In the genomic region with DNA sequence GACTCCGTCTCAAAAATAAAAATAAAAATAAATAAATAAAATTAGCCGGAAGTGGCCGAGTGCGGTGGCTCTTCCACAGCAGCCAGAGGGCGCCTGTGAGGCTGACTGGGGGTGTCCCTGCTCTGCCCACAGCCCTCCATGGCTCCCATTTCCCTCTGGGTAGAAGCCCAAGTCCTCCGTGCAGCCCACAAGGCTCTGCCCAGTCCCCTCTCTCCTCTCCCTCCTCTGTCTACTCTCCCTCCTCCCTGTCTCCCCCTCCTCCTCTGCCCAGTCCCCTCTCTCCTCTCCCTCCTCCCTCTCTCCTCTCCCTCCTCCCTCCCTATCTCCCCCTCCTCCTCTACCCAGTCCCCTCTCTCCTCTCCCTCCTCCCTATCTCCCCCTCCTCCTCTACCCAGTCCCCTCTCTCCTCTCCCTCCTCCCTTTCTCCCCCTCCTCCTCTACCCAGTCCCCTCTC, we compare ENCODE assay signal across 8 cellular contexts. TPM values are rescaled to one million over a fixed set of nuclear protein-coding genes. Genes with fewer than 3 reads are reported as not detected.
A peak's percentile ranks its signal among the peaks of the same experiment; 100 is the strongest.
DNase-seq lines count a peak whose midpoint lies in the region; ATAC-seq lines count a peak whose summit lies in the region.

No MANE protein-coding gene starts in this region.

- H3K9me3 Mint-ChIP-seq in activated CD4-positive, alpha-beta memory T cell treated with anti-CD3 and anti-CD28 coated beads for 36 hours, result no peaks in the 10 kb centered on the region
- no peaks in the 10 kb centered on the region for H3K9me3 Mint-ChIP-seq in stimulated activated naive B cell treated with anti-CD40 and anti-IgM and Interleukin-4, amounts not matched to agents 10 μg/mL and 1 μg/mL and 100 μg/mL, for 72 hours

- peaks cover 11% of the 10 kb centered on the region for H3K27me3 Mint-ChIP-seq in activated CD4-positive, alpha-beta memory T cell treated with anti-CD3 and anti-CD28 coated beads for 36 hours
- H3K27me3 Mint-ChIP-seq in stimulated activated naive B cell treated with anti-CD40 and anti-IgM and Interleukin-4, amounts not matched to agents 10 μg/mL and 1 μg/mL and 100 μg/mL, for 72 hours, result peaks cover 14 to 18% of the 10 kb centered on the region in 2 donors

- H3K4me1 Mint-ChIP-seq in activated CD4-positive, alpha-beta memory T cell treated with anti-CD3 and anti-CD28 coated beads for 36 hours (ENCODE audit: low read depth), result peaks cover 3% of the 10 kb centered on the region
- peaks cover 0 to 3% of the 10 kb centered on the region in 2 donors for H3K4me1 Mint-ChIP-seq in stimulated activated naive B cell treated with anti-CD40 and anti-IgM and Interleukin-4, amounts not matched to agents 10 μg/mL and 1 μg/mL and 100 μg/mL, for 72 hours

- H3K36me3 Mint-ChIP-seq in activated CD4-positive, alpha-beta memory T cell treated with anti-CD3 and anti-CD28 coated beads for 36 hours, result no peaks in the 10 kb centered on the region
- H3K36me3 Mint-ChIP-seq in stimulated activated naive B cell treated with anti-CD40 and anti-IgM and Interleukin-4, amounts not matched to agents 10 μg/mL and 1 μg/mL and 100 μg/mL, for 72 hours, result no peaks in the 10 kb centered on the region

- intact Hi-C loops in activated CD4-positive, alpha-beta memory T cell treated with anti-CD3 and anti-CD28 coated beads for 36 hours (cut with micrococcal nuclease), result loop anchor here (2.0 kb wide), 1 partner anchor 91 kb away; no protein-coding TSS in a partner anchor

- no peak overlapping the region for H3K27ac Mint-ChIP-seq in activated CD4-positive, alpha-beta memory T cell treated with anti-CD3 and anti-CD28 coated beads for 36 hours
- H3K27ac Mint-ChIP-seq in stimulated activated naive B cell treated with anti-CD40 and anti-IgM and Interleukin-4, amounts not matched to agents 10 μg/mL and 1 μg/mL and 100 μg/mL, for 72 hours, result no peak overlapping the region

- ATAC-seq in stimulated activated naive B cell treated with anti-CD40 and anti-IgM and Interleukin-4, amounts not matched to agents 10 μg/mL and 1 μg/mL and 100 μg/mL, for 72 hours (replicated peaks), result peak; percentile 67 to 72
- no peak for ATAC-seq in GM21390 (IDR thresholded peaks at IDR 0.05; ENCODE audit: unreplicated experiment)

- H3K4me3 Mint-ChIP-seq in activated CD4-positive, alpha-beta memory T cell treated with anti-CD3 and anti-CD28 coated beads for 36 hours, result no peak overlapping the region
- no peak overlapping the region for H3K4me3 Mint-ChIP-seq in stimulated activated naive B cell treated with anti-CD40 and anti-IgM and Interleukin-4, amounts not matched to agents 10 μg/mL and 1 μg/mL and 100 μg/mL, for 72 hours

- peak; percentile 75 for DNase-seq in Daoy (ENCODE audit: low read depth)
- peak; percentile 52 for DNase-seq in LHCN-M2 (ENCODE audit: low read depth)
- DNase-seq in activated CD4-positive, alpha-beta memory T cell treated with anti-CD3 and anti-CD28 coated beads for 36 hours, result peak; percentile 62
- DNase-seq in foreskin melanocyte, result peak; percentile 43
- DNase-seq in stimulated activated naive B cell treated with anti-CD40 and anti-IgM and Interleukin-4, amounts not matched to agents 10 μg/mL and 1 μg/mL and 100 μg/mL, for 72 hours, result no peak
- no peak for DNase-seq in nucleus accumbens (lab: John Stamatoyannopoulos, UW)
- DNase-seq in NCI-H187 (lab: John Stamatoyannopoulos, UW), result no peak

- POLR2A ChIA-PET in activated CD4-positive, alpha-beta memory T cell treated with anti-CD3 and anti-CD28 coated beads for 36 hours (lab: Charles Lee), result no interaction called here

- CTCF ChIA-PET in activated CD4-positive, alpha-beta memory T cell treated with anti-CD3 and anti-CD28 coated beads for 36 hours (lab: Charles Lee), result interaction anchor here (0.8 to 2.1 kb wide), 4 partner anchors 91 to 212 kb away, joined by 3 to 12 read pairs (median 6); a partner anchor contains a TSS

RNA-seq across cellular contexts. Expression of a gene that starts 20.4 kb away (rescaled TPM):
- total RNA-seq in Daoy (2014; rRNA removed; shearing (Covaris generic)), result 1.5 and 2.0 TPM in 2 replicates
- 0.46 and 0.58 TPM in 2 replicates for total RNA-seq in LHCN-M2 (2014; rRNA removed)
- polyA plus RNA-seq in LHCN-M2 (2012), result 1.1 TPM
- total RNA-seq in activated CD4-positive, alpha-beta memory T cell treated with anti-CD3 and anti-CD28 coated beads for 36 hours, result not detected

RNA-seq across cellular contexts. Expression of a gene that starts 25.9 kb away (rescaled TPM):
- 205 and 246 TPM in 2 replicates for total RNA-seq in Daoy (2014; rRNA removed; shearing (Covaris generic))
- total RNA-seq in LHCN-M2 (2014; rRNA removed), result 425 and 475 TPM in 2 replicates
- polyA plus RNA-seq in LHCN-M2 (2012), result 609 TPM
- total RNA-seq in activated CD4-positive, alpha-beta memory T cell treated with anti-CD3 and anti-CD28 coated beads for 36 hours, result 100 to 1,000 TPM; 464 to 465 TPM

RNA-seq across cellular contexts. Expression of a gene that starts 50.4 kb away (rescaled TPM):
- 0.11 and 1.2 TPM in 2 replicates for total RNA-seq in Daoy (2014; rRNA removed; shearing (Covaris generic))
- total RNA-seq in LHCN-M2 (2014; rRNA removed), result 0.06 TPM in 1 of 2 replicates, not detected in the other
- 0.27 TPM for polyA plus RNA-seq in LHCN-M2 (2012)
- not detected for total RNA-seq in activated CD4-positive, alpha-beta memory T cell treated with anti-CD3 and anti-CD28 coated beads for 36 hours

RNA-seq across cellular contexts. Expression of a gene that starts 56.3 kb away (rescaled TPM):
- not detected in 2 replicates for total RNA-seq in Daoy (2014; rRNA removed; shearing (Covaris generic))
- total RNA-seq in LHCN-M2 (2014; rRNA removed), result not detected in 2 replicates
- not detected for polyA plus RNA-seq in LHCN-M2 (2012)
- total RNA-seq in activated CD4-positive, alpha-beta memory T cell treated with anti-CD3 and anti-CD28 coated beads for 36 hours, result not detected

Comparison
In these comparisons a context has a peak if more than half of its experiments do, and no peak if none do; other contexts are left out.
1. DNase-seq: peak in Daoy (single experiment), LHCN-M2 (single experiment), activated CD4-positive, alpha-beta memory T cell treated with anti-CD3 and anti-CD28 coated beads for 36 hours (single experiment) and foreskin melanocyte (single experiment); none in stimulated activated naive B cell treated with anti-CD40 and anti-IgM and Interleukin-4, amounts not matched to agents 10 μg/mL and 1 μg/mL and 100 μg/mL, for 72 hours (single experiment), nucleus accumbens (0 of 56) and NCI-H187 (0 of 2).